In the genomic region with DNA sequence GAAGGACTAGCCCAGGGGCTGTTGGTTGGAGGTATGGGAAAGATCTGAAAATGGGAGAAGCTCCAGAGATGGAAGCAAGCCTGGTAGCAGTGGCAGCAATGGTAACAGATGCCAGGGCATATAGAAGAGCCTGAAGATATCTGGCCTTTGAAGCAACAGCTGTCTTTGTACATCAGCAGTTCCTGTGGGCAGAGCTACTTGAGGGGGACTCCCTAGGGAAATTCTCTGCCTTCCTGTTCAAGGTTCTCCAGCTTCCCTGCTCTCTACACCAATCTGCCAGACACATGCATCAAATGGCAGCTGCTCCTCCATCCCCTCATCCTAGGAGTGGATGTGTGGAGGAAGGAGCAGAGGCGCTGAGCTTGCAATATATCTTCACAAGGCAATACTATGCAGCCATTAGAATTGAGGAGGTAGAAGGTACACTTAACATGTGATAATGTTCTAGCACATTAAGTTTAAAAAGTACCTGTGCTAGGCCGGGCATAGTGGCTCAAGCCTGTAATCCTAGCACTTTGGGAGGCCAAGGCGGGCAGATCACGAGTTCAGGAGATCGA, we compare ENCODE assay signal across 11 cellular contexts. TPM values are rescaled to one million over a fixed set of nuclear protein-coding genes. Genes with fewer than 3 reads are reported as not detected.
DNase-seq lines count a peak whose midpoint lies in the region; ATAC-seq and FAIRE-seq lines count a peak whose summit lies in the region.
"Had no signal": no experiment of that assay in that cellular context is flagged by ENCODE, and none has a peak within 500 bp of the region (broad histone marks: within the 10 kb centered on the region; RNA-seq: fewer than 3 reads in every experiment).

No MANE protein-coding gene starts in this region.

- intact Hi-C loops in activated CD4-positive, alpha-beta memory T cell treated with anti-CD3 and anti-CD28 coated beads for 36 hours (cut with micrococcal nuclease) = loop anchor here (10.0 kb wide), 1 partner anchor 118 kb away; no protein-coding TSS in a partner anchor
- intact Hi-C loops in right cardiac atrium (cut with DNase I) = no loop called here

- peaks cover 24% of the 10 kb centered on the region for H3K4me1 Mint-ChIP-seq in T-helper 1 cell treated with Interleukin-12 subunit alpha and Interleukin-12 subunit beta and Interleukin-4 antibody, amounts not matched to agents 30 μg/mL and 1 μg/mL, for 36 hours (ENCODE audit: low read depth)
- H3K4me1 Mint-ChIP-seq in activated CD4-positive, alpha-beta memory T cell treated with anti-CD3 and anti-CD28 coated beads for 36 hours (ENCODE audit: low read depth) = peaks cover 46% of the 10 kb centered on the region
- peaks cover 21 to 62% (median 50%) of the 10 kb centered on the region in 4 donors for H3K4me1 Mint-ChIP-seq in naive thymus-derived CD8-positive, alpha-beta T cell

- H3K27ac ChIP-seq in right cardiac atrium (ENCODE audit: low read length) = no peak overlapping the region

- no peaks in the 10 kb centered on the region for H3K27me3 Mint-ChIP-seq in T-helper 1 cell treated with Interleukin-12 subunit alpha and Interleukin-12 subunit beta and Interleukin-4 antibody, amounts not matched to agents 30 μg/mL and 1 μg/mL, for 36 hours (ENCODE audit: low read depth)
- H3K27me3 Mint-ChIP-seq in activated CD4-positive, alpha-beta memory T cell treated with anti-CD3 and anti-CD28 coated beads for 36 hours = no peaks in the 10 kb centered on the region
- H3K27me3 Mint-ChIP-seq in naive thymus-derived CD8-positive, alpha-beta T cell = no peaks in the 10 kb centered on the region

- no peak for DNase-seq in T-helper 1 cell
- no peak for DNase-seq in GM19239 (ENCODE audit: insufficient read length, low spot score)
- DNase-seq in activated CD4-positive, alpha-beta memory T cell treated with anti-CD3 and anti-CD28 coated beads for 36 hours = no peak
- no peak for DNase-seq in naive thymus-derived CD8-positive, alpha-beta T cell
- no peak for DNase-seq in right cardiac atrium
- no peak for DNase-seq in D341Med (ENCODE audit: low spot score)
- DNase-seq in NCI-H1092 (lab: John Stamatoyannopoulos, UW) = no peak
- DNase-seq: small intestine, upper lobe of left lung had no signal

- H3K36me3 Mint-ChIP-seq in T-helper 1 cell treated with Interleukin-12 subunit alpha and Interleukin-12 subunit beta and Interleukin-4 antibody, amounts not matched to agents 30 μg/mL and 1 μg/mL, for 36 hours (ENCODE audit: low read depth) = peaks cover 10% of the 10 kb centered on the region
- H3K36me3 Mint-ChIP-seq in activated CD4-positive, alpha-beta memory T cell treated with anti-CD3 and anti-CD28 coated beads for 36 hours = peaks cover 20% of the 10 kb centered on the region
- peaks cover 0 to 17% (median 6%) of the 10 kb centered on the region in 3 donors for H3K36me3 Mint-ChIP-seq in naive thymus-derived CD8-positive, alpha-beta T cell

- FAIRE-seq in GM19239 (lab: Jason Lieb, UNC) = peak; percentile 63
- FAIRE-seq: A204.1, small intestine had no signal

- no peaks in the 10 kb centered on the region for H3K27me3 ChIP-seq in right cardiac atrium (ENCODE audit: control insufficient read depth, insufficient read depth)
- H3K27me3 ChIP-seq: upper lobe of left lung had no signal

- POLR2A ChIA-PET in activated CD4-positive, alpha-beta memory T cell treated with anti-CD3 and anti-CD28 coated beads for 36 hours (lab: Charles Lee) = no interaction called here
- POLR2A ChIA-PET in naive thymus-derived CD8-positive, alpha-beta T cell (lab: Charles Lee) = interaction anchor here (0.7 to 2.8 kb wide), 2 partner anchors 48 to 201 kb away, joined by 7 to 20 read pairs; a partner anchor contains a TSS

- no peaks in the 10 kb centered on the region for H3K9me3 ChIP-seq in right cardiac atrium (ENCODE audit: control insufficient read depth, low read length)
- H3K9me3 ChIP-seq: upper lobe of left lung had no signal

- H3K4me3 Mint-ChIP-seq in T-helper 1 cell treated with Interleukin-12 subunit alpha and Interleukin-12 subunit beta and Interleukin-4 antibody, amounts not matched to agents 30 μg/mL and 1 μg/mL, for 36 hours = peak overlapping the region; percentile 29
- H3K4me3 Mint-ChIP-seq in activated CD4-positive, alpha-beta memory T cell treated with anti-CD3 and anti-CD28 coated beads for 36 hours = peak overlapping the region; percentile 37
- peak overlapping the region; percentile 19 to 100 (median 80) for H3K4me3 Mint-ChIP-seq in naive thymus-derived CD8-positive, alpha-beta T cell

- H3K9me3 Mint-ChIP-seq in T-helper 1 cell treated with Interleukin-12 subunit alpha and Interleukin-12 subunit beta and Interleukin-4 antibody, amounts not matched to agents 30 μg/mL and 1 μg/mL, for 36 hours = no peaks in the 10 kb centered on the region
- no peaks in the 10 kb centered on the region for H3K9me3 Mint-ChIP-seq in activated CD4-positive, alpha-beta memory T cell treated with anti-CD3 and anti-CD28 coated beads for 36 hours
- no peaks in the 10 kb centered on the region for H3K9me3 Mint-ChIP-seq in naive thymus-derived CD8-positive, alpha-beta T cell

- WGBS in right cardiac atrium = 95% methylated on average over 5 of the region's 5 CpGs

- H3K4me3 ChIP-seq in right cardiac atrium (ENCODE audit: low read length) = no peak overlapping the region

- H3K27ac Mint-ChIP-seq in T-helper 1 cell treated with Interleukin-12 subunit alpha and Interleukin-12 subunit beta and Interleukin-4 antibody, amounts not matched to agents 30 μg/mL and 1 μg/mL, for 36 hours = no peak overlapping the region
- peak overlapping the region; percentile 38 for H3K27ac Mint-ChIP-seq in activated CD4-positive, alpha-beta memory T cell treated with anti-CD3 and anti-CD28 coated beads for 36 hours
- H3K27ac Mint-ChIP-seq in naive thymus-derived CD8-positive, alpha-beta T cell = peak overlapping the region; percentile 51 to 99 (median 78)

- no peak for ATAC-seq in naive thymus-derived CD8-positive, alpha-beta T cell
- no peak for ATAC-seq in right cardiac atrium

- CTCF ChIA-PET in activated CD4-positive, alpha-beta memory T cell treated with anti-CD3 and anti-CD28 coated beads for 36 hours (lab: Charles Lee) = interaction anchor here (0.8 kb wide), 1 partner anchor 219 kb away, joined by 3 read pairs; no protein-coding TSS in a partner anchor

- H3K4me1 ChIP-seq in right cardiac atrium (ENCODE audit: control insufficient read depth, insufficient read depth, low read length) = peaks cover 6% of the 10 kb centered on the region

RNA-seq across cellular contexts. Expression of a gene that starts 2.2 kb away (rescaled TPM):
- 10 to 100 TPM; 26.5 to 28.8 TPM for total RNA-seq in activated CD4-positive, alpha-beta memory T cell treated with anti-CD3 and anti-CD28 coated beads for 36 hours
- 10 to 100 TPM; 34.3 to 36.4 TPM for total RNA-seq in naive thymus-derived CD8-positive, alpha-beta T cell
- 100 to 1,000 TPM; 145 to 154 (median 146) TPM for polyA plus RNA-seq in naive thymus-derived CD8-positive, alpha-beta T cell
- 10 to 100 TPM; 17.0 to 20.2 (median 18.7) TPM for total RNA-seq in right cardiac atrium
- 31.9 TPM for polyA plus RNA-seq in right cardiac atrium

RNA-seq across cellular contexts. Expression of a gene that starts 48.8 kb away (rescaled TPM):
- 10 to 100 TPM; 16.3 to 18.0 TPM for total RNA-seq in activated CD4-positive, alpha-beta memory T cell treated with anti-CD3 and anti-CD28 coated beads for 36 hours
- total RNA-seq in naive thymus-derived CD8-positive, alpha-beta T cell = 10 to 100 TPM; 55.2 to 55.5 TPM
- polyA plus RNA-seq in naive thymus-derived CD8-positive, alpha-beta T cell = 1 to 10 TPM; 6.9 to 9.9 (median 9.6) TPM
- total RNA-seq in right cardiac atrium = 10 to 100 TPM; 14.3 to 18.1 (median 16.1) TPM
- polyA plus RNA-seq in right cardiac atrium = 11.5 TPM

RNA-seq across cellular contexts. Expression of a gene that starts 53.4 kb away (rescaled TPM):
- total RNA-seq in activated CD4-positive, alpha-beta memory T cell treated with anti-CD3 and anti-CD28 coated beads for 36 hours = under 1 TPM; 0.82 to 0.88 TPM
- total RNA-seq in naive thymus-derived CD8-positive, alpha-beta T cell = under 1 TPM; 0.77 to 0.81 TPM
- under 1 TPM; 0.06 to 0.27 (median 0.16) TPM for polyA plus RNA-seq in naive thymus-derived CD8-positive, alpha-beta T cell
- under 1 TPM; 0.08 to 0.21 (median 0.14) TPM for total RNA-seq in right cardiac atrium
- polyA plus RNA-seq in right cardiac atrium = 0.05 TPM

Comparison
In these comparisons a context has a peak if more than half of its experiments do, and no peak if none do; other contexts are left out.
1. H3K4me3 Mint-ChIP-seq: peak in every context shown above with its lines; median percentile 80 in naive thymus-derived CD8-positive, alpha-beta T cell; 37 in activated CD4-positive, alpha-beta memory T cell treated with anti-CD3 and anti-CD28 coated beads for 36 hours; 29 in T-helper 1 cell treated with Interleukin-12 subunit alpha and Interleukin-12 subunit beta and Interleukin-4 antibody, amounts not matched to agents 30 μg/mL and 1 μg/mL, for 36 hours.